8 cellular contexts compared by ENCODE assay signal in the genomic region with DNA sequence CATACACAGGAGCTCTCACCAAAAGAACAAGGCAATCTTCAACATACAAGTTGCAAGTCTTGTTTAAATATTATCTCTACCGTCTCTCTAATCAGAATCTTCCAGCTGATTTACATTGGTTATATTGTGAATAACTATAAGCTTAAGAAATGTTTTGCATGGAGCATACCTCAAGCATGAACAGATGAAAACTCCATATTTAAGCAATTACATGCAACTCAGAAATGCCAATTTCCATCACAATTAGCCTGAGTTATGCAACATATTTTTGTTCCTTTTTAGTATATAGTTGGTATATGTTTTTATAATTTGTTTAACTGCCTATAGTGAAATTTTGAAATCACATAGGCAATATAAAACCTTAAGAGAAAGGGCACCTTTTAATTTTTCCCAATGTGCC.
"Had no signal": no experiment of that assay in that cellular context is flagged by ENCODE, and none has a peak within 500 bp of the region (broad histone marks: within the 10 kb centered on the region; RNA-seq: fewer than 3 reads in every experiment).

No MANE protein-coding gene starts in this region.

- H3K9me3 Mint-ChIP-seq: HFFc6 had no signal

- H3K36me3 ChIP-seq: HAP-1 had no signal

- H3K4me3 ChIP-seq: HAP-1, K562 had no signal

- H3K4me3 Mint-ChIP-seq: HFFc6 had no signal

- H3K4me1 ChIP-seq: HAP-1 had no signal

- ATAC-seq: HCT116, HepG2, K562 had no signal

- H3K9me3 ChIP-seq: HAP-1 had no signal

- DNase-seq: GOT3, H7, HFFc6, KG1 had no signal
